In the genomic region with DNA sequence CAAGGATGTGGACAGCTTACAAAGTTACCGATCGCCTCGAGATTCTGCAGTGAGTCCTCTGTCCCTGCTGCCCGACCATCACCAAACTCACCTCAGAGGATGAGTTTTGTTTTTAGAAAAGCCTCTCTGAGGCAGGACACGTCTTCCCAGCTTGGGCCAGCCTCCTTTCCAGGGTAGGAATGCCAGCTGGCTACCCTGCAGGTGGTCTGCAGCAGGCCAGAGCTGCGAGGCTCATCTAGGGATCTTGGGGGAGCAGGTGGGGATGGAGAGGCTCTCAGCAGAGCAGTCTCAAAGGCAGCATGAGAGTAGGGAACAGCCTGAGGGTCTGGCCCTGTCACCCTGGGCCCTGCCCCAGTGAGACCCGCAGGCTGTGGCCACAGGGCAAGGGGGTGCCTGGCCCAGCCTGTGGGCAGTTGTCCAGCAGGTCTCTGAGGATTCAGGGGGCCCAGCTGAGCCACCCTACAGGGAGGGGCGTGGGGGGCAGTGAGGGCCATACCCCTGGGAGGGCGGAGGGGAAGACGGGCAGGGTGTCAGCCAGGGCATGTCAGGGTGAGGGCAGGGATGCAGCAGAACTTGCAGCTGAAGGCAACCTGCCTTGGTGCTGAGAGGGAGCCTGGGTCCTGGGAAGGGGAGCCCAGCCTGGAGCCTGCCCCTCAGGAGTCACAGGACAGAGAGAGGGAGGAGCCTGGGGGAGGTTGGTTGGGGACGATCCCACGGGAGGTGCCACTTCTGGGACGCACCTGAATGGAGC, we compare ENCODE assay signal across 17 cellular contexts.
"Had no signal": no experiment of that assay in that cellular context is flagged by ENCODE, and none has a peak within 500 bp of the region (broad histone marks: within the 10 kb centered on the region; RNA-seq: fewer than 3 reads in every experiment).

No MANE protein-coding gene starts in this region.

- H3K36me3 Mint-ChIP-seq: natural killer cell treated with Interleukin-12 subunit alpha and Interleukin-12 subunit beta and Interleukin-15 and Interleukin-18, amount 100 ng/mL, for 72 hours; stimulated activated naive B cell treated with anti-CD40 and anti-IgM and Interleukin-4, amounts not matched to agents 10 μg/mL and 1 μg/mL and 100 μg/mL, for 72 hours had no signal

- H3K9me3 Mint-ChIP-seq: activated naive CD4-positive, alpha-beta T cell treated with anti-CD3 and anti-CD28 coated beads for 36 hours; activated T-helper 1 cell treated with anti-CD3 and anti-CD28 coated beads, Interleukin-12 subunit alpha, Interleukin-12 subunit beta, Interleukin-2, Interleukin-4 antibody, amounts not matched to agents 30 ng/mL and 10 ng/mL and 1 ng/mL, durations not matched to agents 14 hours and 24 hours and 36 hours; dendritic cell treated with granulocyte-macrophage colony-stimulating factor and Interleukin-4, amounts not matched to agents 40 ng/mL and 50 ng/mL, for 4 days; natural killer cell treated with Interleukin-12 subunit alpha and Interleukin-12 subunit beta and Interleukin-15 and Interleukin-18, amount 100 ng/mL, for 72 hours; stimulated activated naive B cell treated with anti-CD40 and anti-IgM and Interleukin-4, amounts not matched to agents 10 μg/mL and 1 μg/mL and 100 μg/mL, for 72 hours; T-helper 1 cell treated with Interleukin-12 subunit alpha and Interleukin-12 subunit beta and Interleukin-4 antibody, amounts not matched to agents 30 μg/mL and 1 μg/mL, for 36 hours had no signal

- H3K4me1 Mint-ChIP-seq: stimulated activated naive B cell treated with anti-CD40 and anti-IgM and Interleukin-4, amounts not matched to agents 10 μg/mL and 1 μg/mL and 100 μg/mL, for 72 hours had no signal

- H3K9me3 ChIP-seq: ascending aorta, lower lobe of right lung, tibial nerve, uterus had no signal

- H2AFZ ChIP-seq: hepatocyte had no signal

- H3K27ac Mint-ChIP-seq: activated naive CD4-positive, alpha-beta T cell treated with anti-CD3 and anti-CD28 coated beads for 36 hours; activated T-helper 1 cell treated with anti-CD3 and anti-CD28 coated beads, Interleukin-12 subunit alpha, Interleukin-12 subunit beta, Interleukin-2, Interleukin-4 antibody, amounts not matched to agents 30 ng/mL and 10 ng/mL and 1 ng/mL, durations not matched to agents 14 hours and 24 hours and 36 hours; dendritic cell treated with granulocyte-macrophage colony-stimulating factor and Interleukin-4, amounts not matched to agents 40 ng/mL and 50 ng/mL, for 4 days; natural killer cell treated with Interleukin-12 subunit alpha and Interleukin-12 subunit beta and Interleukin-15 and Interleukin-18, amount 100 ng/mL, for 72 hours; stimulated activated naive B cell treated with anti-CD40 and anti-IgM and Interleukin-4, amounts not matched to agents 10 μg/mL and 1 μg/mL and 100 μg/mL, for 72 hours; T-helper 1 cell treated with Interleukin-12 subunit alpha and Interleukin-12 subunit beta and Interleukin-4 antibody, amounts not matched to agents 30 μg/mL and 1 μg/mL, for 36 hours had no signal

- H3K4me3 ChIP-seq: ascending aorta, hepatocyte, lower lobe of right lung, tibial nerve, uterus had no signal

- H3K27ac ChIP-seq: ascending aorta, hepatocyte, lower lobe of right lung, tibial nerve, uterus had no signal

- H3K4me2 ChIP-seq: hepatocyte had no signal

- H3K36me3 ChIP-seq: ascending aorta, lower lobe of right lung, tibial nerve, uterus had no signal

- H3K27me3 Mint-ChIP-seq: natural killer cell treated with Interleukin-12 subunit alpha and Interleukin-12 subunit beta and Interleukin-15 and Interleukin-18, amount 100 ng/mL, for 72 hours had no signal

- DNase-seq: activated CD4-positive, alpha-beta T cell treated with anti-CD3 and anti-CD28 coated beads, Interleukin-2, amount 50 U/mL, for 1 hour; activated CD8-positive, alpha-beta memory T cell treated with anti-CD3 and anti-CD28 coated beads, Interleukin-2, amount 50 U/mL, for 4 hours; activated naive CD4-positive, alpha-beta T cell treated with anti-CD3 and anti-CD28 coated beads for 36 hours; effector memory CD4-positive, alpha-beta T cell; left colon; lower lobe of right lung; retina; stimulated activated naive B cell treated with anti-CD40 and anti-IgM and Interleukin-4, amounts not matched to agents 10 μg/mL and 1 μg/mL and 100 μg/mL, for 72 hours had no signal

- H3K27me3 ChIP-seq: ascending aorta, hepatocyte, tibial nerve, uterus had no signal

- ATAC-seq: activated CD4-positive, CD25-positive, alpha-beta regulatory T cell treated with anti-CD3 and anti-CD28 coated beads, Interleukin-2, amount 50 U/mL, for 24 hours; left colon; lower lobe of right lung; natural killer cell treated with Interleukin-12 subunit alpha and Interleukin-12 subunit beta and Interleukin-15 and Interleukin-18, amount 100 ng/mL, for 72 hours; stimulated activated naive B cell treated with anti-CD40 and anti-IgM and Interleukin-4, amounts not matched to agents 10 μg/mL and 1 μg/mL and 100 μg/mL, for 72 hours had no signal

- H3K4me3 Mint-ChIP-seq: activated naive CD4-positive, alpha-beta T cell treated with anti-CD3 and anti-CD28 coated beads for 36 hours; activated T-helper 1 cell treated with anti-CD3 and anti-CD28 coated beads, Interleukin-12 subunit alpha, Interleukin-12 subunit beta, Interleukin-2, Interleukin-4 antibody, amounts not matched to agents 30 ng/mL and 10 ng/mL and 1 ng/mL, durations not matched to agents 14 hours and 24 hours and 36 hours; dendritic cell treated with granulocyte-macrophage colony-stimulating factor and Interleukin-4, amounts not matched to agents 40 ng/mL and 50 ng/mL, for 4 days; natural killer cell treated with Interleukin-12 subunit alpha and Interleukin-12 subunit beta and Interleukin-15 and Interleukin-18, amount 100 ng/mL, for 72 hours; stimulated activated naive B cell treated with anti-CD40 and anti-IgM and Interleukin-4, amounts not matched to agents 10 μg/mL and 1 μg/mL and 100 μg/mL, for 72 hours; T-helper 1 cell treated with Interleukin-12 subunit alpha and Interleukin-12 subunit beta and Interleukin-4 antibody, amounts not matched to agents 30 μg/mL and 1 μg/mL, for 36 hours had no signal

- H3K79me2 ChIP-seq: hepatocyte had no signal

- H3K4me1 ChIP-seq: ascending aorta, lower lobe of right lung, tibial nerve, uterus had no signal
